ENCODE assay signal across 8 cellular contexts in the genomic region with DNA sequence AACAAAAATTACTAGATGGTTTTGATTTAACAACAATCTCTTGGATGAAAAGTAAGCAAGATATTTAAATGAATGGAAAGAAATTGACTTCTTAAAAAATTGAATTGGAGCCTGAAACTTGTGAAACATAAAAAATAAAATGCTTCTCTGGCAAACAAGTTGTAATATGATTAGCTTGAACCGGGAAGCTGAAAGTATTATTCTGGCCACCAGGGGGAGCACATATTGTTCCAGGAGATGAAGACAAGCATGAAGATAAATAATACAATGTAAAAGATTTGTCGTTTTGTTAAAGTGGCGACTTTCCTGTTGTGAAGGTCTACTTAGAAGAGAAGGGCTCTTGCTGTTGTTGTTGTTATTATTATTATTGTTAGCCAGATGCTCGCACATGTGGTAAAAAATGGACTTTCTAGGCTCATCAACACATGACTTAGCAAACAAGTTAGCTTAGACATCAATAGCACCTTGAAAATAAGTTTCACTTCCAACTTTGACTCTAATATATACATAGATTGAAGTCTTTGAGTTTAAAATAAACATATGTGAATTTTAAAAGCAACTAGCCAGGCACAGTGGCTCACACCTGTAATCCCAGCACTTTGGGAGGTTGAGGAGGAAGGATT. TPM values are rescaled to one million over a fixed set of nuclear protein-coding genes. Genes with fewer than 3 reads are reported as not detected.
DNase-seq lines count a peak whose midpoint lies in the region; ATAC-seq, FAIRE-seq and TF ChIP-seq lines count a peak whose summit lies in the region.

No MANE protein-coding gene starts in this region.

- no peak overlapping the region for H3K4me2 ChIP-seq in A549

- peak; percentile 41 to 54 for TF ChIP-seq RAD21 in A549 (conservative IDR thresholded peaks at IDR 0.05 in 1 of 2, IDR thresholded peaks at IDR 0.05 in 1 of 2)

- TF ChIP-seq CTCF in A549 (IDR thresholded peaks at IDR 0.05) = peak; percentile 89
- peak; percentile 78 for TF ChIP-seq CTCF in colonic mucosa (IDR thresholded peaks at IDR 0.05)

- H3K36me3 ChIP-seq in colonic mucosa = no peaks in the 10 kb centered on the region

- no peak for TF ChIP-seq POLR2A in A549 (IDR thresholded peaks at IDR 0.05; ENCODE audit: low read length)

- WGBS in A549 (ENCODE audit: missing lambda C conversion rate) = 2% methylated on average over 4 of the region's 4 CpGs

- peaks cover 6% of the 10 kb centered on the region for H3K27me3 ChIP-seq in colonic mucosa

- no peaks in the 10 kb centered on the region for H3K4me1 ChIP-seq in A549
- no peaks in the 10 kb centered on the region for H3K4me1 ChIP-seq in colonic mucosa

- H3K9ac ChIP-seq in colonic mucosa (ENCODE audit: low read depth in 2 of 2, low read length in 2 of 2) = no peak overlapping the region

- no peaks in the 10 kb centered on the region for H3K9me3 ChIP-seq in A549
- H3K9me3 ChIP-seq in colonic mucosa = no peaks in the 10 kb centered on the region

- H3K27ac ChIP-seq in A549 (no peak overlapping the region), colonic mucosa (no peak overlapping the region)

- no peak for TF ChIP-seq EP300 in A549 (IDR thresholded peaks at IDR 0.05)

- ATAC-seq in A549 = peak in 1 of 2 experiments; percentile 76; a peak in 3 of 6 replicates
- ATAC-seq in GM19023 (IDR thresholded peaks at IDR 0.05; ENCODE audit: unreplicated experiment) = no peak
- ATAC-seq in GM21717 (IDR thresholded peaks at IDR 0.05; ENCODE audit: unreplicated experiment) = no peak

- H3K4me3 ChIP-seq in A549 (no peak overlapping the region), colonic mucosa (no peak overlapping the region)

- DNase-seq in A549 (ENCODE audit: low read depth in 1 of 2, low spot score in 1 of 2) (peak; percentile 65 to 78), LHCN-M2 (ENCODE audit: low read depth) (peak; percentile 37), RKO (ENCODE audit: low spot score) (peak; percentile 80), colonic mucosa (peak; percentile 61), myocyte (ENCODE audit: low read depth) (peak; percentile 63)

- intact Hi-C loops in colonic mucosa (cut with DNase I) = loop anchor here (5.0 kb wide), 1 partner anchor 593 kb away; no protein-coding TSS in a partner anchor

- POLR2A ChIA-PET in A549 (lab: Yijun Ruan, JAX) = no interaction called here

- FAIRE-seq in A549 (lab: Jason Lieb, UNC) = peak; percentile 89
- FAIRE-seq in G401.6 (lab: Jason Lieb, UNC) = peak; percentile 39

- CTCF ChIA-PET in A549 (lab: Yijun Ruan, JAX) = interaction anchor here (0.6 to 8.6 kb wide), 47 partner anchors 9 to 972 kb away, joined by 3 to 115 read pairs (median 4); a partner anchor contains a TSS

TF ChIP-seq in A549, 52 proteins besides CTCF, POLR2A, EP300 and RAD21:
- peak; percentile 80 for TF ChIP-seq SMC3 (IDR thresholded peaks at IDR 0.05)
- TF ChIP-seq, protein P1, sequence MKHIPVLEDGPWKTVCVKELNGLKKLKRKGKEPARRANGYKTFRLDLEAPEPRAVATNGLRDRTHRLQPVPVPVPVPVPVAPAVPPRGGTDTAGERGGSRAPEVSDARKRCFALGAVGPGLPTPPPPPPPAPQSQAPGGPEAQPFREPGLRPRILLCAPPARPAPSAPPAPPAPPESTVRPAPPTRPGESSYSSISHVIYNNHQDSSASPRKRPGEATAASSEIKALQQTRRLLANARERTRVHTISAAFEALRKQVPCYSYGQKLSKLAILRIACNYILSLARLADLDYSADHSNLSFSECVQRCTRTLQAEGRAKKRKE (CRISPR knock-in tag; IDR thresholded peaks at IDR 0.05; ENCODE audit: low read depth) = no peak

RNA-seq across cellular contexts. Expression of a gene that starts 14.2 kb away (rescaled TPM):
- polyA plus RNA-seq in A549 (2011; rRNA removed) (not detected in 2 replicates), A549 (2017; fragmentation: RNase III; extraction: RNeasy Plus Mini Kit Qiagen cat#74134 plus additional on column Dnase treatment) (not detected in 3 replicates)
- polyA plus RNA-seq in A549 (2012; cell fraction: cytosol; rRNA removed) = 0.01 and 0.03 TPM in 2 replicates
- polyA plus RNA-seq in A549 (2012; cell fraction: nucleus; rRNA removed) = 0.04 TPM in 1 of 2 replicates, not detected in the other
- not detected in 2 replicates for polyA minus RNA-seq in A549 (2011; rRNA and poly(A)+ RNA removed)
- total RNA-seq in LHCN-M2 (2014; rRNA removed) (not detected in 2 replicates), colonic mucosa (not detected), myocyte (not detected in 2 replicates)
- polyA plus RNA-seq in LHCN-M2 (2012) = not detected
- polyA plus RNA-seq in myocyte (2012) = not detected
